ENCODE assay signal across 11 cellular contexts in the genomic region with DNA sequence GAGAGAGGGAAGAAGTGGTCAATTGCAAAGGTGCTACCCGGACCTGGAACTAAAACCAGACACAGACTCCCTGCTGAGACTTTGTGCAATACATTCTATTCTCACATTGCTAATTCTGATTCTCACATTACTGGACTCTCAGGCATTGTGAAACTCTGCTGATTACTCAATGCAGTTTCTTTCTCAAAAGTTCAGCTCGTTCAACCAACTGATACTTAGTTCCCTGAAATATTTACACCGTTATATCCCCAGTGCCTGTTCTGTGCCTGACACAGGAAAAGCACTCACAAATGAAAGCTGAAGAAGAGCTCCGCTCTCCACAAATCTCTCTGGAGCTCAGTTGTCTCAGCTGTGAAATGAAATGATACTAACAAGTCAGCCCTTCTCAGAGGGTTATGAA. TPM values are rescaled to one million over a fixed set of nuclear protein-coding genes. Genes with fewer than 3 reads are reported as not detected.
DNase-seq lines count a peak whose midpoint lies in the region; ATAC-seq, FAIRE-seq and TF ChIP-seq lines count a peak whose summit lies in the region.
"Had no signal": no experiment of that assay in that cellular context is flagged by ENCODE, and none has a peak within 500 bp of the region (broad histone marks: within the 10 kb centered on the region; RNA-seq: fewer than 3 reads in every experiment).

No MANE protein-coding gene starts in this region.

- no peak for TF ChIP-seq POLR2A in upper lobe of left lung (IDR thresholded peaks at IDR 0.05)

- H3K27me3 ChIP-seq in keratinocyte (ENCODE audit: control insufficient read depth, extremely low read depth, insufficient read depth, low read length) (peaks cover 6% of the 10 kb centered on the region), upper lobe of left lung (no peaks in the 10 kb centered on the region)

- peak overlapping the region; percentile 49 for H3K4me2 ChIP-seq in keratinocyte (ENCODE audit: control insufficient read depth, extremely low read depth, insufficient read depth, low read depth, low read length)

- ATAC-seq in Right ventricle myocardium inferior = peak; percentile 62
- ATAC-seq in upper lobe of left lung (ENCODE audit: low FRiP score in 2 of 2) = peak; percentile 79 to 85
- ATAC-seq in HG03432 (IDR thresholded peaks at IDR 0.05; ENCODE audit: unreplicated experiment) = no peak

- H3K36me3 ChIP-seq in keratinocyte (ENCODE audit: control insufficient read depth in 2 of 2, extremely low read depth in 1 of 2, insufficient read depth in 2 of 2, low read length in 2 of 2) = no peaks in the 10 kb centered on the region
- no peaks in the 10 kb centered on the region for H3K36me3 ChIP-seq in upper lobe of left lung

- H3K79me2 ChIP-seq in keratinocyte (ENCODE audit: control insufficient read depth, insufficient read depth, low read length) = no peaks in the 10 kb centered on the region

- TF ChIP-seq CTCF in keratinocyte (optimal IDR thresholded peaks at IDR 0.05 in 1 of 3, IDR thresholded peaks at IDR 0.05 in 1 of 3, conservative IDR thresholded peaks at IDR 0.05 in 1 of 3; ENCODE audit: extremely low read depth in 1 of 3, insufficient read depth in 2 of 3, low read length in 3 of 3) = no peak
- TF ChIP-seq CTCF in upper lobe of left lung (IDR thresholded peaks at IDR 0.05) = no peak

- no peaks in the 10 kb centered on the region for H3K9me3 ChIP-seq in keratinocyte (ENCODE audit: control insufficient read depth, low read depth, low read length)
- no peaks in the 10 kb centered on the region for H3K9me3 ChIP-seq in upper lobe of left lung

- H3K9me1 ChIP-seq in keratinocyte (ENCODE audit: control insufficient read depth, extremely low read depth, insufficient read depth, low read length) = no peaks in the 10 kb centered on the region

- intact Hi-C loops in Right ventricle myocardium inferior (cut with DNase I) = no loop called here
- intact Hi-C loops in cardiac septum (cut with DNase I) = no loop called here

- no peak overlapping the region for H2AFZ ChIP-seq in keratinocyte (ENCODE audit: control insufficient read depth, low read length)

- H3K27ac ChIP-seq in keratinocyte (ENCODE audit: control insufficient read depth, insufficient read depth, low read length) (peak overlapping the region; percentile 62), upper lobe of left lung (peak overlapping the region; percentile 74 to 83 (median 83))

- no peak overlapping the region for H3K9ac ChIP-seq in keratinocyte (ENCODE audit: control insufficient read depth, extremely low read depth, insufficient read depth, low read length)

- H4K20me1 ChIP-seq in keratinocyte (ENCODE audit: control insufficient read depth, extremely low read depth, insufficient read depth, low read length) = no peaks in the 10 kb centered on the region

- H3K4me3 ChIP-seq in keratinocyte (ENCODE audit: control insufficient read depth in 2 of 3, extremely low read depth in 1 of 3, insufficient read depth in 2 of 3, low read depth in 1 of 3, low read length in 3 of 3) (no peak overlapping the region), upper lobe of left lung (peak overlapping the region in 2 of 4 donors; percentile 48 to 55)

- dilution Hi-C loops in keratinocyte (cut with MboI; ENCODE audit: extremely low pct_ligation_motif_present, low sequenced_read_pairs) = no loop called here

- H3K4me1 ChIP-seq in keratinocyte (ENCODE audit: control insufficient read depth, extremely low read depth, insufficient read depth, low read length) (peaks cover 12% of the 10 kb centered on the region), upper lobe of left lung (peaks cover 20 to 52% (median 29%) of the 10 kb centered on the region in 4 donors)

- DNase-seq in Right ventricle myocardium inferior (ENCODE audit: missing footprints) = no peak
- DNase-seq in cardiac septum (ENCODE audit: low spot score) = no peak
- peak; percentile 94 for DNase-seq in SKM-1 treated with dmso at 0.1 percent for 144 hours (lab: John Stamatoyannopoulos, UW; ENCODE audit: unreplicated experiment)
- no peak for DNase-seq in keratinocyte (ENCODE audit: low read depth, low spot score)
- DNase-seq in upper lobe of left lung = no peak
- DNase-seq in activated T-cell treated with anti-CD3 and anti-CD28 coated beads, Interleukin-2, amount 50 U/mL, for 1 hour = no peak
- no peak for DNase-seq in COLO829 (ENCODE audit: low spot score)
- DNase-seq: ACHN; activated CD4-positive, alpha-beta T cell treated with anti-CD3 and anti-CD28 coated beads for 1 hour; NCI-H526 treated with DMSO at 0.1 percent for 48 hours had no signal

- 12 to 24% methylated on average over 4 of the region's 4 CpGs for WGBS in upper lobe of left lung, 2 donors

- peak in 1 of 4 donors; percentile 56 for TF ChIP-seq EP300 in upper lobe of left lung (IDR thresholded peaks at IDR 0.05)

- FAIRE-seq in keratinocyte (lab: Jason Lieb, UNC) = peak; percentile 83

RNA-seq across cellular contexts. Expression of gene SLPI, which starts 0.5 kb away (rescaled TPM):
- 5.7 TPM for total RNA-seq in Right ventricle myocardium inferior
- total RNA-seq in cardiac septum = 1.3 TPM
- polyA plus RNA-seq in keratinocyte = 203 to 395 TPM (median 262 TPM) in 3 replicates
- polyA plus RNA-seq in keratinocyte (2011; ENCODE audit: low read depth) = 192 TPM
- polyA plus RNA-seq in keratinocyte (2011; cell fraction: cytosol; rRNA removed) = 369 and 695 TPM in 2 replicates
- polyA plus RNA-seq in keratinocyte (2011; cell fraction: nucleus; rRNA removed) = 744 and 1,077 TPM in 2 replicates
- polyA plus RNA-seq in keratinocyte (2012; ENCODE audit: low replicate concordance) = 138 and 4,045 TPM in 2 replicates
- polyA minus RNA-seq in keratinocyte = 73.0 to 126 TPM (median 97.0 TPM) in 3 replicates
- polyA minus RNA-seq in keratinocyte (2011; cell fraction: cytosol; rRNA and poly(A)+ RNA removed) = 56.6 TPM
- 97.5 and 110 TPM in 2 replicates for polyA minus RNA-seq in keratinocyte (2011; cell fraction: nucleus; rRNA and poly(A)+ RNA removed)
- 1,000 to 10,000 TPM; 1,039 to 7,285 (median 2,025) TPM for total RNA-seq in upper lobe of left lung

RNA-seq across cellular contexts. Expression of gene SEMG2, which starts 33.7 kb away (rescaled TPM):
- not detected for total RNA-seq in Right ventricle myocardium inferior
- total RNA-seq in cardiac septum = not detected
- not detected in 3 replicates for polyA plus RNA-seq in keratinocyte
- polyA plus RNA-seq in keratinocyte (2011; ENCODE audit: low read depth) = not detected
- not detected in 2 replicates for polyA plus RNA-seq in keratinocyte (2011; cell fraction: cytosol; rRNA removed)
- polyA plus RNA-seq in keratinocyte (2011; cell fraction: nucleus; rRNA removed) = not detected in 2 replicates
- polyA plus RNA-seq in keratinocyte (2012; ENCODE audit: low replicate concordance) = 0.23 TPM in 1 of 2 replicates, not detected in the other
- polyA minus RNA-seq in keratinocyte = not detected in 3 replicates
- not detected for polyA minus RNA-seq in keratinocyte (2011; cell fraction: cytosol; rRNA and poly(A)+ RNA removed)
- polyA minus RNA-seq in keratinocyte (2011; cell fraction: nucleus; rRNA and poly(A)+ RNA removed) = not detected in 2 replicates
- total RNA-seq in upper lobe of left lung = not detected

RNA-seq across cellular contexts. Expression of gene SEMG1, which starts 48.0 kb away (rescaled TPM):
- total RNA-seq in Right ventricle myocardium inferior = not detected
- not detected for total RNA-seq in cardiac septum
- not detected in 3 replicates for polyA plus RNA-seq in keratinocyte
- polyA plus RNA-seq in keratinocyte (2011; ENCODE audit: low read depth) = not detected
- not detected in 2 replicates for polyA plus RNA-seq in keratinocyte (2011; cell fraction: cytosol; rRNA removed)
- polyA plus RNA-seq in keratinocyte (2011; cell fraction: nucleus; rRNA removed) = not detected in 2 replicates
- not detected in 2 replicates for polyA plus RNA-seq in keratinocyte (2012; ENCODE audit: low replicate concordance)
- not detected in 3 replicates for polyA minus RNA-seq in keratinocyte
- not detected for polyA minus RNA-seq in keratinocyte (2011; cell fraction: cytosol; rRNA and poly(A)+ RNA removed)
- not detected in 2 replicates for polyA minus RNA-seq in keratinocyte (2011; cell fraction: nucleus; rRNA and poly(A)+ RNA removed)
- not detected for total RNA-seq in upper lobe of left lung

RNA-seq across cellular contexts. Expression of gene RBPJL, which starts 51.8 kb away (rescaled TPM):
- total RNA-seq in Right ventricle myocardium inferior (not detected), cardiac septum (not detected), upper lobe of left lung (under 1 TPM in 2 of 6 donors, not detected in 4; 0.09 to 0.13 TPM)
- polyA plus RNA-seq in keratinocyte = not detected in 3 replicates
- polyA plus RNA-seq in keratinocyte (2011; ENCODE audit: low read depth) = not detected
- not detected in 2 replicates for polyA plus RNA-seq in keratinocyte (2011; cell fraction: cytosol; rRNA removed)
- not detected in 2 replicates for polyA plus RNA-seq in keratinocyte (2011; cell fraction: nucleus; rRNA removed)
- not detected in 2 replicates for polyA plus RNA-seq in keratinocyte (2012; ENCODE audit: low replicate concordance)
- not detected in 3 replicates for polyA minus RNA-seq in keratinocyte
- polyA minus RNA-seq in keratinocyte (2011; cell fraction: cytosol; rRNA and poly(A)+ RNA removed) = not detected
- not detected in 2 replicates for polyA minus RNA-seq in keratinocyte (2011; cell fraction: nucleus; rRNA and poly(A)+ RNA removed)

RNA-seq across cellular contexts. Expression of gene MATN4, which starts 53.2 kb away (rescaled TPM):
- total RNA-seq in Right ventricle myocardium inferior (not detected), cardiac septum (not detected), upper lobe of left lung (under 1 TPM in 2 of 6 donors, not detected in 4; 0.30 to 0.44 TPM)
- polyA plus RNA-seq in keratinocyte = 0.08 TPM in 1 of 3 replicates, not detected in the others
- 0.12 TPM for polyA plus RNA-seq in keratinocyte (2011; ENCODE audit: low read depth)
- polyA plus RNA-seq in keratinocyte (2011; cell fraction: cytosol; rRNA removed) = not detected in 2 replicates
- 0.05 and 0.16 TPM in 2 replicates for polyA plus RNA-seq in keratinocyte (2011; cell fraction: nucleus; rRNA removed)
- polyA plus RNA-seq in keratinocyte (2012; ENCODE audit: low replicate concordance) = 0.17 TPM in 1 of 2 replicates, not detected in the other
- polyA minus RNA-seq in keratinocyte = not detected in 3 replicates
- polyA minus RNA-seq in keratinocyte (2011; cell fraction: cytosol; rRNA and poly(A)+ RNA removed) = not detected
- polyA minus RNA-seq in keratinocyte (2011; cell fraction: nucleus; rRNA and poly(A)+ RNA removed) = not detected in 2 replicates

Comparison
In these comparisons a context has a peak if more than half of its experiments do, and no peak if none do; other contexts are left out.
1. RNA of gene SLPI, which starts 0.5 kb away (total RNA-seq): 1,039 to 7,285 TPM in upper lobe of left lung; 5.7 TPM in Right ventricle myocardium inferior (single experiment) and 1.3 TPM in cardiac septum (single experiment); every median in the first group is over 100 times any median in the second.